Comparison of ENCODE assay signal across 8 cellular contexts in genomic region chr1:235648407-235648907, GRCh38. TPM values are rescaled to one million over a fixed set of nuclear protein-coding genes. Genes with fewer than 3 reads are reported as not detected.
A peak's percentile ranks its signal among the peaks of the same experiment; 100 is the strongest.
DNase-seq lines count a peak whose midpoint lies in the region; ATAC-seq lines count a peak whose summit lies in the region.

No MANE protein-coding gene starts in this region.

- WGBS in aorta, 2 donors: 4 to 6% methylated on average over 31 of the region's 31 CpGs

- peak overlapping the region; percentile 44 for H3K4me3 ChIP-seq in SJSA1
- peak overlapping the region; percentile 47 for H3K4me3 ChIP-seq in skeletal muscle cell (ENCODE audit: low read depth, low read length)
- H3K4me3 ChIP-seq in aorta (ENCODE audit: low read length in 2 of 2): no peak overlapping the region

- H3K4me1 ChIP-seq in SJSA1 (replicated peaks) (peaks cover 18% of the 10 kb centered on the region), aorta (ENCODE audit: control insufficient read depth in 1 of 2, insufficient read depth in 2 of 2, low read length in 2 of 2) (no peaks in the 10 kb centered on the region)

- H3K27ac ChIP-seq in SJSA1 (no peak overlapping the region), aorta (ENCODE audit: low read depth in 1 of 2, low read length in 2 of 2) (no peak overlapping the region)

- intact Hi-C loops in Right ventricle myocardium superior (cut with DNase I) (no loop called here), cardiac septum (cut with DNase I) (no loop called here), left cardiac atrium (cut with DNase I) (loop anchor here in 1 of 2 donors (5.0 kb wide), 1 partner anchor 49 kb away; no protein-coding TSS in a partner anchor), aorta (cut with DNase I) (loop anchor here in 1 of 2 donors (10.0 kb wide), 1 partner anchor 64 kb away; no protein-coding TSS in a partner anchor)

- H3K36me3 ChIP-seq in SJSA1 (no peaks in the 10 kb centered on the region), aorta (ENCODE audit: control insufficient read depth in 1 of 2, insufficient read depth in 2 of 2, low read length in 1 of 2) (no peaks in the 10 kb centered on the region)

- peaks cover 5% of the 10 kb centered on the region; the same call in 1 of the 2 replicates for H3K27me3 ChIP-seq in SJSA1 (replicated peaks)
- H3K27me3 ChIP-seq in aorta (ENCODE audit: control insufficient read depth in 1 of 2, insufficient read depth in 2 of 2, low read length in 1 of 2): no peaks in the 10 kb centered on the region

- ATAC-seq in Right ventricle myocardium superior (ENCODE audit: poor library complexity) (peak; percentile 44), left cardiac atrium (peak; percentile 19 to 36), aorta (ENCODE audit: low FRiP score) (no peak), HG03439 (IDR thresholded peaks at IDR 0.05; ENCODE audit: unreplicated experiment) (no peak), HG02840 (IDR thresholded peaks at IDR 0.05; ENCODE audit: low FRiP score, unreplicated experiment) (no peak)

- peaks cover 7% of the 10 kb centered on the region; the same call in 1 of the 2 replicates for H3K9me3 ChIP-seq in SJSA1 (replicated peaks)
- H3K9me3 ChIP-seq in aorta (ENCODE audit: control insufficient read depth, low read length): no peaks in the 10 kb centered on the region

- DNase-seq in Right ventricle myocardium superior (no peak), cardiac septum (ENCODE audit: low spot score) (no peak), SJSA1 (ENCODE audit: low read depth in 1 of 2, low spot score in 2 of 2) (no peak), left cardiac atrium (no peak), skeletal muscle cell (ENCODE audit: low read depth) (no peak), aorta (no peak)

RNA-seq across cellular contexts. Expression of gene GNG4, which starts 1.1 kb away (rescaled TPM):
- total RNA-seq in Right ventricle myocardium superior: not detected
- 0.24 TPM for total RNA-seq in cardiac septum
- 2.3 and 4.2 TPM in 2 replicates for total RNA-seq in SJSA1 (2014; rRNA removed; shearing (Covaris generic))
- under 1 TPM in 1 of 2 donors, not detected in 1; 0.05 TPM for total RNA-seq in left cardiac atrium
- total RNA-seq in aorta: under 1 TPM; 0.55 to 0.69 TPM
- polyA plus RNA-seq in aorta: 1 to 10 TPM in 1 of 2 donors, under 1 TPM in 1; 0.23 to 4.4 TPM

Comparison
In these comparisons a context has a peak if more than half of its experiments do, and no peak if none do; other contexts are left out.
1. ATAC-seq: peak in Right ventricle myocardium superior (single experiment) and left cardiac atrium (2 of 2); none in aorta (single experiment), HG03439 (single experiment) and HG02840 (single experiment).
2. H3K4me3 ChIP-seq: peak in SJSA1 (single experiment) and skeletal muscle cell (single experiment); none in aorta (0 of 2).